Comparison of ENCODE assay signal across 8 cellular contexts in genomic region chr2:113284999-113285398, GRCh38. TPM values are rescaled to one million over a fixed set of nuclear protein-coding genes. Genes with fewer than 3 reads are reported as not detected.
DNase-seq lines count a peak whose midpoint lies in the region; FAIRE-seq and TF ChIP-seq lines count a peak whose summit lies in the region.
"Not testable (repeated sequence)": the region's sequence is repeated elsewhere in the genome, so short reads cannot be mapped to it uniquely, and the experiment has no call there.

No MANE protein-coding gene starts in this region.

- H3K27ac ChIP-seq in ascending aorta (peak overlapping the region; percentile 84 to 93), keratinocyte (ENCODE audit: control insufficient read depth, insufficient read depth, low read length) (peak overlapping the region; percentile 96), transverse colon (peak overlapping the region; percentile 72 to 82 (median 80))

- CTCF ChIA-PET in Calu3 (lab: Charles Lee): not testable (repeated sequence)

- not testable (repeated sequence) for H3K79me2 ChIP-seq in keratinocyte (ENCODE audit: control insufficient read depth, insufficient read depth, low read length)

- TF ChIP-seq POLR2A in transverse colon (IDR thresholded peaks at IDR 0.05): not testable (repeated sequence)

- intact Hi-C loops in Calu3 (cut with micrococcal nuclease; ENCODE audit: unreplicated experiment); ascending aorta (cut with DNase I); transverse colon (cut with DNase I; ENCODE audit: low total_unique reads): not testable (repeated sequence)

- peaks cover 55% of the 10 kb centered on the region for H3K36me3 Mint-ChIP-seq in Calu3 (ENCODE audit: insufficient read depth, unreplicated experiment)
- not testable (repeated sequence) for H3K36me3 Mint-ChIP-seq in osteocyte (ENCODE audit: unreplicated experiment)

- H3K9me1 ChIP-seq in keratinocyte (ENCODE audit: control insufficient read depth, extremely low read depth, insufficient read depth, low read length): not testable (repeated sequence)

- FAIRE-seq in RCC 7860 (lab: Jason Lieb, UNC): peak; percentile 96
- not testable (repeated sequence) for FAIRE-seq in keratinocyte (lab: Jason Lieb, UNC)

- not testable (repeated sequence) for H3K4me3 Mint-ChIP-seq in Calu3 (ENCODE audit: low read depth, unreplicated experiment); osteocyte (ENCODE audit: unreplicated experiment)

- H4K20me1 ChIP-seq in keratinocyte (ENCODE audit: control insufficient read depth, extremely low read depth, insufficient read depth, low read length): not testable (repeated sequence)

- TF ChIP-seq CTCF in Calu3 (IDR thresholded peaks at IDR 0.05; ENCODE audit: unreplicated experiment); ascending aorta (IDR thresholded peaks at IDR 0.05); epithelial cell of esophagus (IDR thresholded peaks at IDR 0.05; ENCODE audit: insufficient read depth, low read depth, low read length, missing control alignments); keratinocyte (optimal IDR thresholded peaks at IDR 0.05 in 1 of 3, IDR thresholded peaks at IDR 0.05 in 1 of 3, conservative IDR thresholded peaks at IDR 0.05 in 1 of 3; ENCODE audit: extremely low read depth in 1 of 3, insufficient read depth in 2 of 3, low read length in 3 of 3); osteocyte (IDR thresholded peaks at IDR 0.05); transverse colon (IDR thresholded peaks at IDR 0.05): not testable (repeated sequence)

- in situ Hi-C loops in transverse colon (cut with MboI; ENCODE audit: low pct_ligation_motif_present in 1 of 4, low pct_unique_long_range_greater_than_20kb in 1 of 4, low sequenced_read_pairs in 3 of 4): not testable (repeated sequence)

- H3K27me3 ChIP-seq in ascending aorta; keratinocyte (ENCODE audit: control insufficient read depth, extremely low read depth, insufficient read depth, low read length); transverse colon: not testable (repeated sequence)

- peaks cover 83% of the 10 kb centered on the region for H3K4me1 Mint-ChIP-seq in Calu3 (ENCODE audit: low read depth, unreplicated experiment)
- peaks cover 51% of the 10 kb centered on the region for H3K4me1 Mint-ChIP-seq in osteocyte (ENCODE audit: unreplicated experiment)

- DNase-seq in Calu3: peak; percentile 12
- peak; percentile 18 for DNase-seq in HS-5 (ENCODE audit: low read depth)
- DNase-seq in RCC 7860 (ENCODE audit: low spot score): peak; percentile 73
- not testable (repeated sequence) for DNase-seq in ascending aorta (ENCODE audit: low spot score in 2 of 2); keratinocyte (ENCODE audit: low read depth, low spot score); osteocyte (ENCODE audit: extremely low spot score, unreplicated experiment); transverse colon
- DNase-seq in epithelial cell of esophagus (ENCODE audit: low read depth): peak; percentile 38

- H3K9me3 ChIP-seq in ascending aorta; keratinocyte (ENCODE audit: control insufficient read depth, low read depth, low read length); transverse colon: not testable (repeated sequence)

- H3K4me2 ChIP-seq in keratinocyte (ENCODE audit: control insufficient read depth, extremely low read depth, insufficient read depth, low read depth, low read length): peak overlapping the region; percentile 73

- BruUV-seq in Calu3 (replicated peaks; lab: Mats Ljungman, UMichigan): not testable (repeated sequence)

- H3K36me3 ChIP-seq in ascending aorta; keratinocyte (ENCODE audit: control insufficient read depth in 2 of 2, extremely low read depth in 1 of 2, insufficient read depth in 2 of 2, low read length in 2 of 2); transverse colon: not testable (repeated sequence)

- H3K27ac Mint-ChIP-seq in Calu3 (ENCODE audit: unreplicated experiment): peak overlapping the region; percentile 98
- H3K27ac Mint-ChIP-seq in osteocyte (ENCODE audit: unreplicated experiment): peak overlapping the region; percentile 98

- WGBS in transverse colon (ENCODE audit: low coverage in 1 of 2), 2 donors: 63 to 65% methylated on average over 6 of the region's 6 CpGs

- H3K9me3 Mint-ChIP-seq in Calu3 (ENCODE audit: low read depth, unreplicated experiment); osteocyte (ENCODE audit: unreplicated experiment): not testable (repeated sequence)

- H3K4me1 ChIP-seq in ascending aorta (peaks cover 9 to 22% of the 10 kb centered on the region in 2 donors), keratinocyte (ENCODE audit: control insufficient read depth, extremely low read depth, insufficient read depth, low read length) (peaks cover 46% of the 10 kb centered on the region), transverse colon (peaks cover 19 to 32% (median 30%) of the 10 kb centered on the region in 4 donors)

- TF ChIP-seq EP300 in transverse colon (IDR thresholded peaks at IDR 0.05; ENCODE audit: low read depth): not testable (repeated sequence)

- not testable (repeated sequence) for H3K4me3 ChIP-seq in ascending aorta; epithelial cell of esophagus (ENCODE audit: low read length); keratinocyte (ENCODE audit: control insufficient read depth in 2 of 3, extremely low read depth in 1 of 3, insufficient read depth in 2 of 3, low read depth in 1 of 3, low read length in 3 of 3); transverse colon

- dilution Hi-C loops in keratinocyte (cut with MboI; ENCODE audit: extremely low pct_ligation_motif_present, low sequenced_read_pairs): not testable (repeated sequence)

- not testable (repeated sequence) for H3K27me3 Mint-ChIP-seq in Calu3 (ENCODE audit: unreplicated experiment); osteocyte (ENCODE audit: unreplicated experiment)

- H3K9ac ChIP-seq in keratinocyte (ENCODE audit: control insufficient read depth, extremely low read depth, insufficient read depth, low read length): peak overlapping the region; percentile 80

- H2AFZ ChIP-seq in keratinocyte (ENCODE audit: control insufficient read depth, low read length): not testable (repeated sequence)

RNA-seq across cellular contexts. Expression of gene PAX8, which starts 6.3 kb away (rescaled TPM):
- total RNA-seq in Calu3 (2022) (12.2 and 14.5 TPM in 2 replicates), ascending aorta (0.11 TPM), osteocyte (not detected in 2 replicates), transverse colon (10 to 100 TPM in 2 of 4 donors, 1 to 10 TPM in 2; 1.6 to 13.7 (median 8.3) TPM)
- 3.4 to 5.9 TPM (median 4.4 TPM) in 3 replicates for polyA plus RNA-seq in keratinocyte
- polyA plus RNA-seq in keratinocyte (2011; ENCODE audit: low read depth): 3.4 TPM
- polyA plus RNA-seq in keratinocyte (2011; cell fraction: cytosol; rRNA removed): 5.5 and 7.0 TPM in 2 replicates
- 7.3 and 7.6 TPM in 2 replicates for polyA plus RNA-seq in keratinocyte (2011; cell fraction: nucleus; rRNA removed)
- 8.2 and 8.9 TPM in 2 replicates for polyA plus RNA-seq in keratinocyte (2012; ENCODE audit: low replicate concordance)
- polyA minus RNA-seq in keratinocyte: 5.7 to 8.2 TPM (median 6.8 TPM) in 3 replicates
- polyA minus RNA-seq in keratinocyte (2011; cell fraction: cytosol; rRNA and poly(A)+ RNA removed): 2.1 TPM
- polyA minus RNA-seq in keratinocyte (2011; cell fraction: nucleus; rRNA and poly(A)+ RNA removed): 5.5 and 6.1 TPM in 2 replicates
